Comparison of ENCODE assay signal across 1 cellular context in the genomic region with DNA sequence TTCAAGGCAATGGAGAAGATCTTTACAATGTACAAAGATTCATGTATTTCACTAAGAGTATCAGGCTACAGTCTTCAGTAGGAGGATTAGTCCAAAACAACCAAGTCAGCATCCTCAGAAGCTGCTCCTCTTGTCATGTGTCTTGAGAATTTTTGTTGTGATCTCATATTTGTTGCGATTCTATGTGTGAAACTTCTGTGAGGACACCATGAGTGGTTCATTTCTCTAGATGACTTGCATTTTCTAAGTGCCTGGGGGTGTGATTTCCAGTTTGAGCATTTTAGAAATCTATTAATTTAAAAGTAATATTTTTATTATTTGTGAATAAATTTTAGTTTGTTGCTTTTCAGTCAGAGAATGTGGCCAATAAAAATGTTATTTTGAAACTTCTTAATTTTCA.
A peak's percentile ranks its signal among the peaks of the same experiment; 100 is the strongest.
TF ChIP-seq lines count a peak whose summit lies in the region.

No MANE protein-coding gene starts in this region.

TF ChIP-seq in K562, 482 proteins besides CTCF, POLR2A, EP300 and RAD21 (continued from another document):
- TF ChIP-seq, protein P1, sequence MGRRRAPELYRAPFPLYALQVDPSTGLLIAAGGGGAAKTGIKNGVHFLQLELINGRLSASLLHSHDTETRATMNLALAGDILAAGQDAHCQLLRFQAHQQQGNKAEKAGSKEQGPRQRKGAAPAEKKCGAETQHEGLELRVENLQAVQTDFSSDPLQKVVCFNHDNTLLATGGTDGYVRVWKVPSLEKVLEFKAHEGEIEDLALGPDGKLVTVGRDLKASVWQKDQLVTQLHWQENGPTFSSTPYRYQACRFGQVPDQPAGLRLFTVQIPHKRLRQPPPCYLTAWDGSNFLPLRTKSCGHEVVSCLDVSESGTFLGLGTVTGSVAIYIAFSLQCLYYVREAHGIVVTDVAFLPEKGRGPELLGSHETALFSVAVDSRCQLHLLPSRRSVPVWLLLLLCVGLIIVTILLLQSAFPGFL (CRISPR knock-in tag; IDR thresholded peaks at IDR 0.05) = no peak
- TF ChIP-seq MAFG (tag; conservative IDR thresholded peaks at IDR 0.05) = 0 out of 2 replicates have a peak, but pooled peaks have one; percentile 47
- TF ChIP-seq ZBTB8A (IDR thresholded peaks at IDR 0.05; ENCODE audit: partially characterized antibody) = no peak
- no peak for TF ChIP-seq ETV6 (IDR thresholded peaks at IDR 0.05; ENCODE audit: borderline replicate concordance in 1 of 2, low read depth in 2 of 2, low read length in 1 of 2)
- TF ChIP-seq ETV6 (CRISPR knock-in tag; IDR thresholded peaks at IDR 0.05; ENCODE audit: borderline replicate concordance) = no peak
- TF ChIP-seq ZNF316 (IDR thresholded peaks at IDR 0.05) = peak; percentile 43
- TF ChIP-seq ZNF589 (CRISPR knock-in tag; IDR thresholded peaks at IDR 0.05; ENCODE audit: low read depth) = no peak
- TF ChIP-seq FOSL1 (tag; conservative IDR thresholded peaks at IDR 0.05) = no peak
- TF ChIP-seq THRAP3 (IDR thresholded peaks at IDR 0.05; ENCODE audit: borderline replicate concordance) = no peak
- TF ChIP-seq, protein P2, sequence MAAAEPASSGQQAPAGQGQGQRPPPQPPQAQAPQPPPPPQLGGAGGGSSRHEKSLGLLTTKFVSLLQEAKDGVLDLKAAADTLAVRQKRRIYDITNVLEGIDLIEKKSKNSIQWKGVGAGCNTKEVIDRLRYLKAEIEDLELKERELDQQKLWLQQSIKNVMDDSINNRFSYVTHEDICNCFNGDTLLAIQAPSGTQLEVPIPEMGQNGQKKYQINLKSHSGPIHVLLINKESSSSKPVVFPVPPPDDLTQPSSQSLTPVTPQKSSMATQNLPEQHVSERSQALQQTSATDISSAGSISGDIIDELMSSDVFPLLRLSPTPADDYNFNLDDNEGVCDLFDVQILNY (CRISPR knock-in tag; IDR thresholded peaks at IDR 0.05) = no peak
- no peak for TF ChIP-seq SAFB2 (IDR thresholded peaks at IDR 0.05; ENCODE audit: borderline replicate concordance, low read depth, low read length, severe bottlenecking)
- no peak for TF ChIP-seq NCOA4 (IDR thresholded peaks at IDR 0.05; ENCODE audit: partially characterized antibody)
- TF ChIP-seq PTRF (tag; IDR thresholded peaks at IDR 0.05) = no peak
- TF ChIP-seq CCNT2 (IDR thresholded peaks at IDR 0.05; ENCODE audit: borderline replicate concordance, extremely low read depth, insufficient read length, low read depth, low read length) = no peak
- TF ChIP-seq MTF1 (CRISPR knock-in tag; IDR thresholded peaks at IDR 0.05; ENCODE audit: borderline replicate concordance) = no peak
- no peak for TF ChIP-seq ADNP (tag; IDR thresholded peaks at IDR 0.05)
- TF ChIP-seq, protein P3, sequence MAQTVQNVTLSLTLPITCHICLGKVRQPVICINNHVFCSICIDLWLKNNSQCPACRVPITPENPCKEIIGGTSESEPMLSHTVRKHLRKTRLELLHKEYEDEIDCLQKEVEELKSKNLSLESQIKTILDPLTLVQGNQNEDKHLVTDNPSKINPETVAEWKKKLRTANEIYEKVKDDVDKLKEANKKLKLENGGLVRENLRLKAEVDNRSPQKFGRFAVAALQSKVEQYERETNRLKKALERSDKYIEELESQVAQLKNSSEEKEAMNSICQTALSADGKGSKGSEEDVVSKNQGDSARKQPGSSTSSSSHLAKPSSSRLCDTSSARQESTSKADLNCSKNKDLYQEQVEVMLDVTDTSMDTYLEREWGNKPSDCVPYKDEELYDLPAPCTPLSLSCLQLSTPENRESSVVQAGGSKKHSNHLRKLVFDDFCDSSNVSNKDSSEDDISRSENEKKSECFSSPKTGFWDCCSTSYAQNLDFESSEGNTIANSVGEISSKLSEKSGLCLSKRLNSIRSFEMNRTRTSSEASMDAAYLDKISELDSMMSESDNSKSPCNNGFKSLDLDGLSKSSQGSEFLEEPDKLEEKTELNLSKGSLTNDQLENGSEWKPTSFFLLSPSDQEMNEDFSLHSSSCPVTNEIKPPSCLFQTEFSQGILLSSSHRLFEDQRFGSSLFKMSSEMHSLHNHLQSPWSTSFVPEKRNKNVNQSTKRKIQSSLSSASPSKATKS (CRISPR knock-in tag; IDR thresholded peaks at IDR 0.05) = no peak
- TF ChIP-seq, protein P4, sequence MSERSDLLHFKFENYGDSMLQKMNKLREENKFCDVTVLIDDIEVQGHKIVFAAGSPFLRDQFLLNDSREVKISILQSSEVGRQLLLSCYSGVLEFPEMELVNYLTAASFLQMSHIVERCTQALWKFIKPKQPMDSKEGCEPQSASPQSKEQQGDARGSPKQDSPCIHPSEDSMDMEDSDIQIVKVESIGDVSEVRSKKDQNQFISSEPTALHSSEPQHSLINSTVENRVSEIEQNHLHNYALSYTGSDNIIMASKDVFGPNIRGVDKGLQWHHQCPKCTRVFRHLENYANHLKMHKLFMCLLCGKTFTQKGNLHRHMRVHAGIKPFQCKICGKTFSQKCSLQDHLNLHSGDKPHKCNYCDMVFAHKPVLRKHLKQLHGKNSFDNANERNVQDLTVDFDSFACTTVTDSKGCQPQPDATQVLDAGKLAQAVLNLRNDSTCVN (CRISPR knock-in tag; IDR thresholded peaks at IDR 0.05) = no peak
- TF ChIP-seq HIVEP1 (CRISPR knock-in tag; IDR thresholded peaks at IDR 0.05) = no peak
- no peak for TF ChIP-seq NR4A1 (CRISPR knock-in tag; IDR thresholded peaks at IDR 0.05)
- TF ChIP-seq NR4A1 (tag; IDR thresholded peaks at IDR 0.05) = no peak
- TF ChIP-seq TEAD1 (CRISPR knock-in tag; IDR thresholded peaks at IDR 0.05) = no peak
- TF ChIP-seq ZNF41 (CRISPR knock-in tag; conservative IDR thresholded peaks at IDR 0.05) = no peak
- no peak for TF ChIP-seq ZC3H11A (IDR thresholded peaks at IDR 0.05; ENCODE audit: low read depth, low read length)
- TF ChIP-seq NFE2L1 (tag; IDR thresholded peaks at IDR 0.05; ENCODE audit: borderline replicate concordance, low read depth) = peak; percentile 20; the same call in 1 of the 2 replicates
